Comparison of ENCODE assay signal across 8 cellular contexts in genomic region chr1:91402023-91402422, GRCh38. TPM values are rescaled to one million over a fixed set of nuclear protein-coding genes. Genes with fewer than 3 reads are reported as not detected.
DNase-seq lines count a peak whose midpoint lies in the region; ATAC-seq, FAIRE-seq and TF ChIP-seq lines count a peak whose summit lies in the region.

No MANE protein-coding gene starts in this region.

- no peak overlapping the region for H3K23ac ChIP-seq in IMR-90 (ENCODE audit: low read depth, low read length)

- H4K8ac ChIP-seq in IMR-90 (ENCODE audit: low read depth in 2 of 2, low read length in 2 of 2) = no peak overlapping the region

- peak; percentile 100 for FAIRE-seq in islet of Langerhans (lab: Jason Lieb, UNC)

- H3K27me3 ChIP-seq in IMR-90 (ENCODE audit: control insufficient read depth, insufficient read depth, low read length) = no peaks in the 10 kb centered on the region

- H3K18ac ChIP-seq in IMR-90 (ENCODE audit: low read depth, low read length) = no peak overlapping the region

- CTCF ChIA-PET in IMR-90 (lab: Yijun Ruan, JAX) = no interaction called here

- ATAC-seq in IMR-90 (ENCODE audit: low read depth) (no peak), left colon (no peak), GM18520 (IDR thresholded peaks at IDR 0.05; ENCODE audit: unreplicated experiment) (no peak), HG02970 (IDR thresholded peaks at IDR 0.05; ENCODE audit: low FRiP score, unreplicated experiment) (no peak), omental fat pad (ENCODE audit: low FRiP score) (no peak)

- intact Hi-C loops in IMR-90 (cut with micrococcal nuclease) = loop anchor here (1.0 to 2.0 kb wide), 2 partner anchors 120 to 527 kb away; no protein-coding TSS in a partner anchor
- intact Hi-C loops in left colon (cut with DNase I, micrococcal nuclease) = loop anchor here in 1 of 2 donors (5.0 kb wide), 1 partner anchor 120 kb away; no protein-coding TSS in a partner anchor

- 0 out of 2 replicates have a peak, but pooled peaks have one; percentile 14 for TF ChIP-seq RAD21 in IMR-90 (IDR thresholded peaks at IDR 0.05; ENCODE audit: low read length)

- H4K20me1 ChIP-seq in IMR-90 (ENCODE audit: insufficient read depth, low read length) = no peaks in the 10 kb centered on the region

- H3K4me1 ChIP-seq in IMR-90 (ENCODE audit: control insufficient read depth, insufficient read depth, low read length) = no peaks in the 10 kb centered on the region

- H3K14ac ChIP-seq in IMR-90 (replicated peaks; ENCODE audit: low read depth, low read length) = no peak overlapping the region

- in situ Hi-C loops in IMR-90 (cut with MboI; ENCODE audit: low sequenced_read_pairs) = no loop called here

- H4K91ac ChIP-seq in IMR-90 (ENCODE audit: insufficient read depth, low read depth, low read length) = no peak overlapping the region

- TF ChIP-seq CTCF in IMR-90 (conservative IDR thresholded peaks at IDR 0.05; ENCODE audit: low read depth, low read length) = peak; percentile 40
- TF ChIP-seq CTCF in omental fat pad (IDR thresholded peaks at IDR 0.05) = no peak

- dilution Hi-C loops in IMR-90 (cut with HindIII; ENCODE audit: low sequenced_read_pairs, unreplicated experiment) = no loop called here

- TF ChIP-seq POLR2A in IMR-90 (IDR thresholded peaks at IDR 0.05; ENCODE audit: low read depth, low read length) = no peak

- POLR2A ChIA-PET in IMR-90 (lab: Charles Lee; ENCODE audit: unreplicated experiment) = no interaction called here

- no peak overlapping the region for H2AK5ac ChIP-seq in IMR-90 (ENCODE audit: low read depth, low read length)

- no peaks in the 10 kb centered on the region for H3K36me3 ChIP-seq in IMR-90 (ENCODE audit: control insufficient read depth, insufficient read depth, low read length)

- no peak overlapping the region for H2BK5ac ChIP-seq in IMR-90 (ENCODE audit: low read depth, low read length, poor library complexity, severe bottlenecking)

- no peaks in the 10 kb centered on the region for H3K79me1 ChIP-seq in IMR-90 (ENCODE audit: low read depth in 1 of 2, low read length in 2 of 2)

- H2BK20ac ChIP-seq in IMR-90 (ENCODE audit: low read depth, low read length) = no peak overlapping the region

- no peak overlapping the region for H3K4me3 ChIP-seq in IMR-90 (ENCODE audit: insufficient read depth, low read depth, low read length)

- no peak overlapping the region for H3K56ac ChIP-seq in IMR-90 (ENCODE audit: extremely low read depth, insufficient read depth, low read length)

- H2BK120ac ChIP-seq in IMR-90 (ENCODE audit: low read depth, low read length) = no peak overlapping the region

- no peak overlapping the region for H2BK15ac ChIP-seq in IMR-90 (ENCODE audit: low read depth, low read length)

- DNase-seq in COR-L47 (lab: John Stamatoyannopoulos, UW) (peak; percentile 11), IMR-90 (peak; percentile 20), SK-N-DZ (ENCODE audit: low spot score) (peak; percentile 21), left colon (no peak), omental fat pad (ENCODE audit: low spot score) (no peak)

- no TSS peak for BruUV-seq in IMR-90 (replicated peaks; lab: Mats Ljungman, UMichigan)

- H3K4me2 ChIP-seq in IMR-90 (ENCODE audit: low read depth, low read length) = no peak overlapping the region

- H3K27ac ChIP-seq in IMR-90 (ENCODE audit: insufficient read depth, low read length) = no peak overlapping the region

- no peak overlapping the region for H2AFZ ChIP-seq in IMR-90 (replicated peaks; ENCODE audit: low read length, poor library complexity)

- no peaks in the 10 kb centered on the region for H3K9me3 ChIP-seq in IMR-90 (ENCODE audit: control insufficient read depth, insufficient read depth, low read length)

- no peak overlapping the region for H4K5ac ChIP-seq in IMR-90 (ENCODE audit: low read depth, low read length)

- H3K9me1 ChIP-seq in IMR-90 (ENCODE audit: insufficient read depth, low read length) = no peaks in the 10 kb centered on the region

- WGBS in IMR-90 (ENCODE audit: extremely low coverage in 2 of 2, insufficient read length in 1 of 2), 2 experiments = no CpG with 5 or more reads among the region's 3 CpGs

- H2AK9ac ChIP-seq in IMR-90 (replicated peaks; ENCODE audit: low read depth, low read length, poor library complexity) = no peak overlapping the region

- H3K9ac ChIP-seq in IMR-90 (ENCODE audit: low read depth, low read length) = no peak overlapping the region

- H3K4ac ChIP-seq in IMR-90 (ENCODE audit: low read depth, low read length) = no peak overlapping the region

TF ChIP-seq in IMR-90, 13 proteins besides CTCF, POLR2A, EP300 and RAD21:
- TF ChIP-seq ELK1 (IDR thresholded peaks at IDR 0.05; ENCODE audit: borderline replicate concordance, low read depth, low read length) (no peak), RCOR1 (IDR thresholded peaks at IDR 0.05; ENCODE audit: insufficient replicate concordance, low read length) (no peak), NFE2L2 (IDR thresholded peaks at IDR 0.05; ENCODE audit: low read depth, low read length) (no peak), MAFK (IDR thresholded peaks at IDR 0.05; ENCODE audit: low read depth, low read length) (no peak), SMC3 (IDR thresholded peaks at IDR 0.05; ENCODE audit: low read depth, low read length) (no peak), RFX5 (IDR thresholded peaks at IDR 0.05; ENCODE audit: low read depth, low read length) (no peak), MXI1 (IDR thresholded peaks at IDR 0.05; ENCODE audit: borderline replicate concordance, low read depth, low read length) (no peak), USF2 (IDR thresholded peaks at IDR 0.05; ENCODE audit: low read depth, low read length) (no peak), BHLHE40 (IDR thresholded peaks at IDR 0.05; ENCODE audit: low read depth, low read length) (no peak), MAZ (IDR thresholded peaks at IDR 0.05; ENCODE audit: borderline replicate concordance, low read depth, low read length) (no peak), CEBPB (IDR thresholded peaks at IDR 0.05; ENCODE audit: low read depth, low read length) (no peak), CHD1 (IDR thresholded peaks at IDR 0.05; ENCODE audit: low read depth, low read length) (no peak), FOS (IDR thresholded peaks at IDR 0.05; ENCODE audit: low read depth, low read length) (no peak)

RNA-seq across cellular contexts. Expression of gene HFM1, which starts 2.6 kb away (rescaled TPM):
- total RNA-seq in IMR-90 (2012; rRNA removed) (0.18 and 0.83 TPM in 2 replicates), left colon (under 1 TPM; 0.09 to 0.47 TPM), omental fat pad (1 to 10 TPM in 1 of 4 donors, under 1 TPM in 3; 0.50 to 1.7 (median 0.78) TPM)
- polyA plus RNA-seq in IMR-90 (2012; rRNA removed) = 0.13 and 0.15 TPM in 2 replicates
- polyA plus RNA-seq in IMR-90 (2012; cell fraction: cytosol; rRNA removed) = not detected in 2 replicates
- 0.42 TPM in 1 of 2 replicates, not detected in the other for polyA plus RNA-seq in IMR-90 (2012; cell fraction: nucleus; rRNA removed; ENCODE audit: low replicate concordance)
- 3.5 and 3.9 TPM in 2 replicates for polyA plus RNA-seq in SK-N-DZ (2014; cell fraction: cytosol; rRNA removed)
- 44.1 and 47.8 TPM in 2 replicates for polyA plus RNA-seq in SK-N-DZ (2014; cell fraction: nucleus; rRNA removed)

Comparison
In these comparisons a context has a peak if more than half of its experiments do, and no peak if none do; other contexts are left out.
1. DNase-seq: peak in COR-L47 (single experiment), IMR-90 (single experiment) and SK-N-DZ (single experiment); none in left colon (0 of 2) and omental fat pad (single experiment).